ENCODE assay signal across 11 cellular contexts in genomic region chrX:68889244-68889643, GRCh38.
"Had no signal": no experiment of that assay in that cellular context is flagged by ENCODE, and none has a peak within 500 bp of the region (broad histone marks: within the 10 kb centered on the region; RNA-seq: fewer than 3 reads in every experiment).

No MANE protein-coding gene starts in this region.

- H3K4me1 Mint-ChIP-seq: activated B cell treated with CpG ODN at 0.5 μM for 24 hours had no signal

- H3K4me3 Mint-ChIP-seq: activated B cell treated with CpG ODN at 0.5 μM for 24 hours; activated T-cell treated with anti-CD3 and anti-CD28 coated beads, Interleukin-2, amount 50 U/mL, for 72 hours; naive thymus-derived CD8-positive, alpha-beta T cell had no signal

- H3K27me3 Mint-ChIP-seq: activated B cell treated with CpG ODN at 0.5 μM for 24 hours; naive thymus-derived CD8-positive, alpha-beta T cell had no signal

- H3K9me3 Mint-ChIP-seq: activated B cell treated with CpG ODN at 0.5 μM for 24 hours; activated T-cell treated with anti-CD3 and anti-CD28 coated beads, Interleukin-2, amount 50 U/mL, for 72 hours; naive thymus-derived CD8-positive, alpha-beta T cell had no signal

- ATAC-seq: activated T-cell treated with anti-CD3 and anti-CD28 coated beads, Interleukin-2, amount 50 U/mL, for 72 hours; left colon; mucosa of descending colon; naive thymus-derived CD8-positive, alpha-beta T cell had no signal

- H3K27ac Mint-ChIP-seq: activated B cell treated with CpG ODN at 0.5 μM for 24 hours; activated T-cell treated with anti-CD3 and anti-CD28 coated beads, Interleukin-2, amount 50 U/mL, for 72 hours; naive thymus-derived CD8-positive, alpha-beta T cell had no signal

- H3K36me3 Mint-ChIP-seq: naive thymus-derived CD8-positive, alpha-beta T cell had no signal

- DNase-seq: activated B cell treated with CpG ODN at 0.5 μM for 24 hours; activated CD4-positive, alpha-beta T cell treated with anti-CD3 and anti-CD28 coated beads, Interleukin-2, amount 50 U/mL, for 1 hour; activated T-cell treated with anti-CD3 and anti-CD28 coated beads, Interleukin-2, amount 50 U/mL, for 72 hours; esophagus squamous epithelium; foreskin fibroblast; left colon; mucosa of descending colon; naive thymus-derived CD8-positive, alpha-beta T cell; stimulated activated CD4-positive, alpha-beta T cell treated with anti-CD3 and anti-CD28 coated beads, Interleukin-4, amount 100 ng/mL, for 4 hours; stomach; T1000 had no signal
